Comparison of ENCODE assay signal across 8 cellular contexts in genomic region chr2:112480540-112481049, GRCh38. TPM values are rescaled to one million over a fixed set of nuclear protein-coding genes. Genes with fewer than 3 reads are reported as not detected.
DNase-seq lines count a peak whose midpoint lies in the region; ATAC-seq, FAIRE-seq and TF ChIP-seq lines count a peak whose summit lies in the region.

No MANE protein-coding gene starts in this region.

- TF ChIP-seq RAD21 in A549 (conservative IDR thresholded peaks at IDR 0.05 in 1 of 2, IDR thresholded peaks at IDR 0.05 in 1 of 2) (no peak), HCT116 (IDR thresholded peaks at IDR 0.05; ENCODE audit: low read depth) (no peak; the same call in 1 of the 2 replicates)

- H3K27ac Mint-ChIP-seq in activated CD4-positive, alpha-beta T cell treated with anti-CD3 and anti-CD28 coated beads, Interleukin-2, amount 10 ng/mL, durations not matched to agents 7 days and 5 days: peak overlapping the region; percentile 47

- H3K9me3 Mint-ChIP-seq in activated CD4-positive, alpha-beta T cell treated with anti-CD3 and anti-CD28 coated beads, Interleukin-2, amount 10 ng/mL, durations not matched to agents 7 days and 5 days: no peaks in the 10 kb centered on the region

- H3K9ac ChIP-seq in HCT116 (ENCODE audit: low read length) (peak overlapping the region; percentile 65), smooth muscle cell (ENCODE audit: low read depth) (no peak overlapping the region)

- CTCF ChIA-PET in A549 (lab: Yijun Ruan, JAX): interaction anchor here (0.9 to 3.4 kb wide), 31 partner anchors 8 to 593 kb away, joined by 3 to 24 read pairs (median 5); partner anchors contain the start of gene CHCHD5
- CTCF ChIA-PET in HCT116 (lab: Charles Lee): interaction anchor here (0.5 to 2.6 kb wide), 4 partner anchors 11 to 247 kb away, joined by 3 to 8 read pairs (median 3); no protein-coding TSS in a partner anchor
- CTCF ChIA-PET in activated CD4-positive, alpha-beta T cell treated with anti-CD3 and anti-CD28 coated beads, Interleukin-2, amount 10 ng/mL, durations not matched to agents 7 days and 5 days (lab: Charles Lee): interaction anchor here (0.7 to 1.6 kb wide), 9 partner anchors 9 to 298 kb away, joined by 3 to 4 read pairs (median 4); partner anchors contain the start of gene CHCHD5

- H3K4me3 ChIP-seq in A549 (peak overlapping the region; percentile 59), HCT116 (replicated peaks in 1 of 2; ENCODE audit: low read depth in 1 of 2, low read length in 2 of 2) (peak overlapping the region; percentile 62), foreskin fibroblast (ENCODE audit: low read depth in 1 of 2, low read length in 2 of 2) (peak overlapping the region; percentile 78 to 80), smooth muscle cell (peak overlapping the region; percentile 92)

- peak overlapping the region; percentile 84 to 93; a peak in 4 of 6 replicates for H3K27ac ChIP-seq in A549
- H3K27ac ChIP-seq in HCT116 (ENCODE audit: low read depth, low read length): peak overlapping the region; percentile 87
- no peak overlapping the region for H3K27ac ChIP-seq in smooth muscle cell (ENCODE audit: low read depth)

- peak overlapping the region; percentile 92 for H3K4me2 ChIP-seq in A549
- H3K4me2 ChIP-seq in HCT116 (ENCODE audit: low read length): peak overlapping the region; percentile 92
- peak overlapping the region; percentile 93 for H3K4me2 ChIP-seq in smooth muscle cell

- FAIRE-seq in A549 (lab: Jason Lieb, UNC): no peak

- 10% methylated on average over 20 of the region's 20 CpGs for WGBS in A549 (ENCODE audit: missing lambda C conversion rate)
- WGBS in smooth muscle cell (ENCODE audit: low lambda C conversion rate): 34% methylated on average over 20 of the region's 20 CpGs

- H3K36me3 ChIP-seq in HCT116 (ENCODE audit: control insufficient read depth in 1 of 2, insufficient read depth in 2 of 2, low read length in 2 of 2) (no peaks in the 10 kb centered on the region), smooth muscle cell (ENCODE audit: low read depth) (no peaks in the 10 kb centered on the region)

- no peaks in the 10 kb centered on the region for H3K9me3 ChIP-seq in A549
- H3K9me3 ChIP-seq in HCT116 (ENCODE audit: control insufficient read depth in 1 of 2, insufficient read depth in 1 of 2, low read depth in 1 of 2, low read length in 2 of 2): no peaks in the 10 kb centered on the region
- H3K9me3 ChIP-seq in smooth muscle cell (replicated peaks; ENCODE audit: low read depth): no peaks in the 10 kb centered on the region

- peak overlapping the region; percentile 35 for H2AFZ ChIP-seq in HCT116 (ENCODE audit: low read depth, low read length, poor library complexity, severe bottlenecking)
- no peak overlapping the region for H2AFZ ChIP-seq in smooth muscle cell (ENCODE audit: low read depth)

- no peaks in the 10 kb centered on the region for H3K27me3 ChIP-seq in HCT116 (ENCODE audit: insufficient read depth, low read length)
- no peaks in the 10 kb centered on the region for H3K27me3 ChIP-seq in smooth muscle cell (ENCODE audit: low read depth)

- TF ChIP-seq POLR2A in A549 (IDR thresholded peaks at IDR 0.05; ENCODE audit: low read length) (no peak), HCT116 (IDR thresholded peaks at IDR 0.05; ENCODE audit: borderline replicate concordance, extremely low read depth, insufficient read depth, insufficient read length) (no peak)

- H3F3A ChIP-seq in smooth muscle cell (ENCODE audit: low read depth): no peaks in the 10 kb centered on the region

- intact Hi-C loops in HCT116 (cut with micrococcal nuclease): loop anchor here (2.0 to 5.0 kb wide), 4 partner anchors 62 to 247 kb away; partner anchors contain the start of genes POLR1B and ZC3H8

- peak; percentile 53 to 71 for DNase-seq in A549 (ENCODE audit: low read depth in 1 of 2, low spot score in 1 of 2)
- DNase-seq in HCT116 (ENCODE audit: low read depth, low spot score): no peak
- DNase-seq in activated CD4-positive, alpha-beta T cell treated with anti-CD3 and anti-CD28 coated beads, Interleukin-2, amount 10 ng/mL, durations not matched to agents 7 days and 5 days: peak; percentile 39
- no peak for DNase-seq in foreskin fibroblast
- no peak for DNase-seq in smooth muscle cell (lab: John Stamatoyannopoulos, UW; ENCODE audit: unreplicated experiment)
- no peak for DNase-seq in foreskin melanocyte

- H3K4me1 ChIP-seq in A549 (peaks cover 13% of the 10 kb centered on the region), HCT116 (ENCODE audit: control insufficient read depth in 1 of 2, insufficient read depth in 2 of 2, low read length in 2 of 2) (peaks cover 15 to 24% of the 10 kb centered on the region in 2 experiments; a peak in 3 of 4 replicates), smooth muscle cell (ENCODE audit: low read depth) (peaks cover 9% of the 10 kb centered on the region)

- H3K36me3 Mint-ChIP-seq in activated CD4-positive, alpha-beta T cell treated with anti-CD3 and anti-CD28 coated beads, Interleukin-2, amount 10 ng/mL, durations not matched to agents 7 days and 5 days (ENCODE audit: low read depth): peaks cover 12% of the 10 kb centered on the region

- no TSS peak for BruUV-seq in HCT116 (replicated peaks; lab: Mats Ljungman, UMichigan)

- H3K27me3 Mint-ChIP-seq in activated CD4-positive, alpha-beta T cell treated with anti-CD3 and anti-CD28 coated beads, Interleukin-2, amount 10 ng/mL, durations not matched to agents 7 days and 5 days: no peaks in the 10 kb centered on the region

- H3K4me3 Mint-ChIP-seq in activated CD4-positive, alpha-beta T cell treated with anti-CD3 and anti-CD28 coated beads, Interleukin-2, amount 10 ng/mL, durations not matched to agents 7 days and 5 days: peak overlapping the region; percentile 84

- peaks cover 25% of the 10 kb centered on the region for H3K4me1 Mint-ChIP-seq in activated CD4-positive, alpha-beta T cell treated with anti-CD3 and anti-CD28 coated beads, Interleukin-2, amount 10 ng/mL, durations not matched to agents 7 days and 5 days

- TF ChIP-seq CTCF in A549 (IDR thresholded peaks at IDR 0.05): no peak
- no peak for TF ChIP-seq CTCF in HCT116 (IDR thresholded peaks at IDR 0.05 in 2 of 3, conservative IDR thresholded peaks at IDR 0.05 in 1 of 3; ENCODE audit: borderline replicate concordance in 1 of 3, insufficient read depth in 1 of 3, low read depth in 2 of 3, low read length in 2 of 3)
- no peak for TF ChIP-seq CTCF in foreskin fibroblast (IDR thresholded peaks at IDR 0.05; ENCODE audit: low read depth, low read length)
- TF ChIP-seq CTCF in smooth muscle cell (IDR thresholded peaks at IDR 0.05; ENCODE audit: borderline replicate concordance, insufficient read depth, poor library complexity, severe bottlenecking): no peak

- POLR2A ChIA-PET in A549 (lab: Yijun Ruan, JAX) (interaction anchor here (0.7 to 1.0 kb wide), 3 partner anchors 13 to 370 kb away, joined by 3 to 4 read pairs (median 3); no protein-coding TSS in a partner anchor), HCT116 (lab: Charles Lee) (interaction anchor here (1.1 kb wide), 1 partner anchor 426 kb away, joined by 3 read pairs; no protein-coding TSS in a partner anchor)
- POLR2A ChIA-PET in activated CD4-positive, alpha-beta T cell treated with anti-CD3 and anti-CD28 coated beads, Interleukin-2, amount 10 ng/mL, durations not matched to agents 7 days and 5 days (lab: Charles Lee): interaction anchor here (0.6 kb wide), 1 partner anchor 425 kb away, joined by 3 read pairs; the partner anchor contains the start of gene TMEM87B

- H3K9me2 ChIP-seq in HCT116 (ENCODE audit: insufficient read depth): no peaks in the 10 kb centered on the region

- peak; percentile 45 to 54 for ATAC-seq in A549
- ATAC-seq in HCT116: no peak
- ATAC-seq in GM18520 (IDR thresholded peaks at IDR 0.05; ENCODE audit: unreplicated experiment): no peak
- ATAC-seq in GM19035 (IDR thresholded peaks at IDR 0.05; ENCODE audit: unreplicated experiment): no peak

- RAD21 ChIA-PET in HCT116 (lab: Charles Lee; ENCODE audit: low non-redundant PET in 1 of 2, low total read pairs in 2 of 2, uncharacterized antibody in 2 of 2, unreplicated experiment in 2 of 2): no interaction called here

- H3K79me2 ChIP-seq in HCT116 (ENCODE audit: insufficient read depth, low read length): peaks cover 32% of the 10 kb centered on the region
- peaks cover 21% of the 10 kb centered on the region for H3K79me2 ChIP-seq in smooth muscle cell (ENCODE audit: low read depth)

- H4K20me1 ChIP-seq in HCT116 (ENCODE audit: insufficient read depth): no peaks in the 10 kb centered on the region
- H4K20me1 ChIP-seq in smooth muscle cell (ENCODE audit: low read depth): no peaks in the 10 kb centered on the region

- no peak for TF ChIP-seq EP300 in A549 (IDR thresholded peaks at IDR 0.05)

TF ChIP-seq in A549, 52 proteins besides CTCF, POLR2A, EP300 and RAD21:
- TF ChIP-seq ZNF302 (CRISPR knock-in tag; IDR thresholded peaks at IDR 0.05) (no peak), BHLHE40 (IDR thresholded peaks at IDR 0.05; ENCODE audit: low read depth, low read length) (0 out of 2 replicates have a peak, but pooled peaks have one; percentile 7)

TF ChIP-seq in HCT116, 20 proteins besides CTCF, POLR2A, EP300 and RAD21 (continues in another document):
- TF ChIP-seq FOSL1 (IDR thresholded peaks at IDR 0.05; ENCODE audit: low read depth): no peak
- TF ChIP-seq ELF1 (IDR thresholded peaks at IDR 0.05; ENCODE audit: borderline replicate concordance, low read depth): no peak
- no peak for TF ChIP-seq EGR1 (IDR thresholded peaks at IDR 0.05; ENCODE audit: low read depth)

RNA-seq across cellular contexts. Expression of gene TTL, which starts 1.4 kb away (rescaled TPM):
- polyA plus RNA-seq in A549 (2011; rRNA removed): 29.7 and 39.0 TPM in 2 replicates
- polyA plus RNA-seq in A549 (2012; cell fraction: cytosol; rRNA removed): 9.2 and 11.8 TPM in 2 replicates
- polyA plus RNA-seq in A549 (2012; cell fraction: nucleus; rRNA removed): 12.8 and 20.8 TPM in 2 replicates
- 29.8 to 33.1 TPM (median 31.3 TPM) in 3 replicates for polyA plus RNA-seq in A549 (2017; fragmentation: RNase III; extraction: RNeasy Plus Mini Kit Qiagen cat#74134 plus additional on column Dnase treatment)
- 34.0 and 42.1 TPM in 2 replicates for polyA minus RNA-seq in A549 (2011; rRNA and poly(A)+ RNA removed)
- 58.7 TPM for total RNA-seq in HCT116 (2021; ENCODE audit: unreplicated experiment)
- polyA plus RNA-seq in HCT116 (2012): 13.2 and 18.0 TPM in 2 replicates
- total RNA-seq in activated CD4-positive, alpha-beta T cell treated with anti-CD3 and anti-CD28 coated beads, Interleukin-2, amount 10 ng/mL, durations not matched to agents 7 days and 5 days: 10 to 100 TPM; 38.5 to 38.6 TPM
- total RNA-seq in smooth muscle cell: 27.2 and 33.2 TPM in 2 replicates
- polyA plus RNA-seq in smooth muscle cell: 22.4 and 36.7 TPM in 2 replicates

RNA-seq across cellular contexts. Expression of gene RGPD8, which starts 47.1 kb away (rescaled TPM):
- polyA plus RNA-seq in A549 (2011; rRNA removed) (5.0 and 7.6 TPM in 2 replicates), A549 (2017; fragmentation: RNase III; extraction: RNeasy Plus Mini Kit Qiagen cat#74134 plus additional on column Dnase treatment) (2.4 to 3.5 TPM (median 2.7 TPM) in 3 replicates), smooth muscle cell (1.1 and 1.3 TPM in 2 replicates)
- polyA plus RNA-seq in A549 (2012; cell fraction: cytosol; rRNA removed): 1.0 and 1.1 TPM in 2 replicates
- 1.4 and 2.1 TPM in 2 replicates for polyA plus RNA-seq in A549 (2012; cell fraction: nucleus; rRNA removed)
- polyA minus RNA-seq in A549 (2011; rRNA and poly(A)+ RNA removed): 3.8 and 4.9 TPM in 2 replicates
- total RNA-seq in HCT116 (2021; ENCODE audit: unreplicated experiment) (11.0 TPM), smooth muscle cell (10.2 and 13.1 TPM in 2 replicates)
- polyA plus RNA-seq in HCT116 (2012): 1.4 and 1.6 TPM in 2 replicates
- total RNA-seq in activated CD4-positive, alpha-beta T cell treated with anti-CD3 and anti-CD28 coated beads, Interleukin-2, amount 10 ng/mL, durations not matched to agents 7 days and 5 days: 1 to 10 TPM; 4.1 to 4.2 TPM

Comparison
In these comparisons a context has a peak if more than half of its experiments do, and no peak if none do; other contexts are left out.
1. ATAC-seq: peak in A549 (2 of 2); none in HCT116 (single experiment), GM18520 (single experiment) and GM19035 (single experiment).
2. DNase-seq: peak in A549 (2 of 2) and activated CD4-positive, alpha-beta T cell treated with anti-CD3 and anti-CD28 coated beads, Interleukin-2, amount 10 ng/mL, durations not matched to agents 7 days and 5 days (single experiment); none in HCT116 (single experiment), foreskin fibroblast (0 of 2), smooth muscle cell (single experiment) and foreskin melanocyte (single experiment).
3. Peak in every context shown above with its lines, with median percentiles within 50 percentile points of each other: H3K4me2 ChIP-seq and H3K4me3 ChIP-seq.